9 cellular contexts compared by ENCODE assay signal in the genomic region with DNA sequence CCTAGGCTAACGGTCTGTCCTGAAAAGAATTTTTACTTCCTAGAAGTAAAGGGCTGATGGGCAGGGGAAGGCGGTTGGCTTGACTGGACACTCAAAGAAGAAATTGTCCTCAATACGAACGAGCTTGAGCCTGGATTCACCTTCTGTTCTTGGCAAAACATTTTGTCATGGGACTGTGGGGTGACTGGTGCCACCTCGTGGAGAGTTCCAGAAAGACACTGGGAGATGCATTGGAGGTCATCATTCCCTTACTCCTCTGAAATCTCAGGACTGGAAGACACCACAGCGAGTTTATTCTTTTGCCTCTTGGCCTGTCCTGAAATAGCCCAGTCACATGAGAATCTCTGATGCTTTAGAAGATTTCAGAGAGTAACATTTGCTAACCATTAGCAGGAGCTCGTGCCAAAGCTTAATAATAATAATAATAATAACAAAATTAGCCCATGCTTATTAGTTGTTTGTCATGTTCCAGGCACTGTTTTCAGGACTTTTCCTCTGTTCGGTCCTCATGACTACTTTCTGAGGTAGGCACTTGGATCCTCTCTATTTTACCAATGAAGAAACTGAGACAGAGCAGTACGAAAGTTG. TPM values are rescaled to one million over a fixed set of nuclear protein-coding genes. Genes with fewer than 3 reads are reported as not detected.
A peak's percentile ranks its signal among the peaks of the same experiment; 100 is the strongest.
DNase-seq lines count a peak whose midpoint lies in the region; ATAC-seq and TF ChIP-seq lines count a peak whose summit lies in the region.
"Had no signal": no experiment of that assay in that cellular context is flagged by ENCODE, and none has a peak within 500 bp of the region (broad histone marks: within the 10 kb centered on the region; RNA-seq: fewer than 3 reads in every experiment).

No MANE protein-coding gene starts in this region.

- WGBS in upper lobe of left lung, 2 donors = 44 to 45% methylated on average over 9 of the region's 9 CpGs

- no peak for TF ChIP-seq POLR2A in upper lobe of left lung (IDR thresholded peaks at IDR 0.05)

- TF ChIP-seq CTCF in CD14-positive monocyte (IDR thresholded peaks at IDR 0.05) (peak; percentile 80), fibroblast of lung (conservative IDR thresholded peaks at IDR 0.05 in 1 of 2, IDR thresholded peaks at IDR 0.05 in 1 of 2; ENCODE audit: low read depth in 1 of 2, low read length in 2 of 2) (peak; percentile 86 to 93), neural crest cell (conservative IDR thresholded peaks at IDR 0.05) (peak; percentile 81), upper lobe of left lung (IDR thresholded peaks at IDR 0.05) (peak; percentile 39 to 76 (median 61))
- peak; percentile 78 for TF ChIP-seq CTCF in activated CD8-positive, alpha-beta T cell treated with anti-CD3 and anti-CD28 coated beads for 36 hours (IDR thresholded peaks at IDR 0.05)

- no peak overlapping the region for H3K4me2 ChIP-seq in fibroblast of lung (ENCODE audit: extremely low read depth, insufficient read depth, low read length)

- peaks cover 4% of the 10 kb centered on the region for H3K4me1 Mint-ChIP-seq in CD14-positive monocyte
- H3K4me1 Mint-ChIP-seq in activated CD8-positive, alpha-beta T cell treated with anti-CD3 and anti-CD28 coated beads for 36 hours (ENCODE audit: low read depth) = peaks cover 11% of the 10 kb centered on the region
- H3K4me1 Mint-ChIP-seq in neural crest cell = peaks cover 3% of the 10 kb centered on the region

- H3K36me3 ChIP-seq in fibroblast of lung (ENCODE audit: control insufficient read depth, insufficient read depth, low read length) (no peaks in the 10 kb centered on the region), upper lobe of left lung (no peaks in the 10 kb centered on the region)

- H3K27me3 Mint-ChIP-seq in CD14-positive monocyte (ENCODE audit: low read depth in 3 of 3) (peaks cover 0 to 2% (median 1%) of the 10 kb centered on the region in 3 donors), neural crest cell (ENCODE audit: low read depth) (no peaks in the 10 kb centered on the region)
- H3K27me3 Mint-ChIP-seq in activated CD8-positive, alpha-beta T cell treated with anti-CD3 and anti-CD28 coated beads for 36 hours = no peaks in the 10 kb centered on the region
- H3K27me3 Mint-ChIP-seq: T-cell had no signal

- CTCF ChIA-PET in activated CD8-positive, alpha-beta T cell treated with anti-CD3 and anti-CD28 coated beads for 36 hours (lab: Charles Lee) = interaction anchor here (0.6 to 4.5 kb wide), 20 partner anchors 9 to 332 kb away, joined by 3 to 79 read pairs (median 3); a partner anchor contains a TSS

- H3K4me1 ChIP-seq in fibroblast of lung (ENCODE audit: control insufficient read depth, extremely low read depth, insufficient read depth, low read length) (no peaks in the 10 kb centered on the region), upper lobe of left lung (no peaks in the 10 kb centered on the region)

- H3K9me3 ChIP-seq in fibroblast of lung (ENCODE audit: control insufficient read depth, insufficient read depth, low read depth, low read length) (no peaks in the 10 kb centered on the region), upper lobe of left lung (peaks cover 6 to 14% (median 13%) of the 10 kb centered on the region in 4 donors)

- H4K20me1 ChIP-seq in fibroblast of lung (ENCODE audit: control insufficient read depth, extremely low read depth, insufficient read depth, low read length) = no peaks in the 10 kb centered on the region

- no peak for DNase-seq in CD14-positive monocyte (ENCODE audit: low spot score)
- peak; percentile 62 for DNase-seq in NCI-H460 (ENCODE audit: extremely low read depth, low read depth)
- DNase-seq in activated CD8-positive, alpha-beta T cell treated with anti-CD3 and anti-CD28 coated beads for 36 hours = peak; percentile 59
- DNase-seq in fibroblast of lung (ENCODE audit: low read depth in 2 of 2) = peak; percentile 53 to 80
- DNase-seq in neural crest cell (ENCODE audit: low read depth, low spot score) = peak; percentile 71
- peak in 1 of 2 donors; percentile 57 for DNase-seq in upper lobe of left lung

- H3K4me3 ChIP-seq in fibroblast of lung (replicated peaks in 1 of 4; ENCODE audit: control extremely low read depth in 1 of 4, insufficient read depth in 1 of 4, low read depth in 3 of 4, low read length in 4 of 4) = peak overlapping the region in 1 of 4 experiments; percentile 19
- no peak overlapping the region for H3K4me3 ChIP-seq in upper lobe of left lung

- peaks cover 7 to 8% of the 10 kb centered on the region in 2 donors for H3K36me3 Mint-ChIP-seq in CD14-positive monocyte
- peaks cover 23% of the 10 kb centered on the region for H3K36me3 Mint-ChIP-seq in activated CD8-positive, alpha-beta T cell treated with anti-CD3 and anti-CD28 coated beads for 36 hours (ENCODE audit: low read depth)
- peaks cover 18% of the 10 kb centered on the region for H3K36me3 Mint-ChIP-seq in neural crest cell (ENCODE audit: low read depth)

- peak; percentile 88 for ATAC-seq in GM18907 (IDR thresholded peaks at IDR 0.05; ENCODE audit: unreplicated experiment)
- ATAC-seq in HG03139 (IDR thresholded peaks at IDR 0.05; ENCODE audit: unreplicated experiment) = peak; percentile 81
- ATAC-seq in activated CD8-positive, alpha-beta T cell treated with anti-CD3 and anti-CD28 coated beads for 36 hours = peak; percentile 64
- ATAC-seq in upper lobe of left lung (ENCODE audit: low FRiP score in 2 of 2) = peak; percentile 74 to 88
- ATAC-seq: T-cell had no signal

- POLR2A ChIA-PET in activated CD8-positive, alpha-beta T cell treated with anti-CD3 and anti-CD28 coated beads for 36 hours (lab: Charles Lee) = no interaction called here

- no peaks in the 10 kb centered on the region for H3K79me2 ChIP-seq in fibroblast of lung (ENCODE audit: control insufficient read depth, insufficient read depth, low read length)

- intact Hi-C loops in CD14-positive monocyte (cut with micrococcal nuclease) = no loop called here
- intact Hi-C loops in activated CD8-positive, alpha-beta T cell treated with anti-CD3 and anti-CD28 coated beads for 36 hours (cut with micrococcal nuclease) = loop anchor here (5.0 to 10.0 kb wide), 2 partner anchors 54 to 282 kb away; no protein-coding TSS in a partner anchor

- H3K9me3 Mint-ChIP-seq in CD14-positive monocyte (peaks cover 10 to 24% (median 18%) of the 10 kb centered on the region in 7 donors), neural crest cell (peaks cover 5% of the 10 kb centered on the region)
- peaks cover 14% of the 10 kb centered on the region for H3K9me3 Mint-ChIP-seq in activated CD8-positive, alpha-beta T cell treated with anti-CD3 and anti-CD28 coated beads for 36 hours

- H2AFZ ChIP-seq in fibroblast of lung (ENCODE audit: low read length) = peak overlapping the region; percentile 27

- H3K4me3 Mint-ChIP-seq in CD14-positive monocyte (no peak overlapping the region), neural crest cell (no peak overlapping the region)
- no peak overlapping the region for H3K4me3 Mint-ChIP-seq in activated CD8-positive, alpha-beta T cell treated with anti-CD3 and anti-CD28 coated beads for 36 hours
- H3K4me3 Mint-ChIP-seq: T-cell had no signal

- H3K27me3 ChIP-seq in fibroblast of lung (ENCODE audit: control insufficient read depth, insufficient read depth, low read length) = no peaks in the 10 kb centered on the region
- no peaks in the 10 kb centered on the region for H3K27me3 ChIP-seq in upper lobe of left lung

- H3K27ac Mint-ChIP-seq in CD14-positive monocyte (no peak overlapping the region), neural crest cell (ENCODE audit: unreplicated experiment) (no peak overlapping the region)
- H3K27ac Mint-ChIP-seq in activated CD8-positive, alpha-beta T cell treated with anti-CD3 and anti-CD28 coated beads for 36 hours = no peak overlapping the region
- H3K27ac Mint-ChIP-seq: T-cell had no signal

- TF ChIP-seq EP300 in upper lobe of left lung (IDR thresholded peaks at IDR 0.05) = no peak

- H3K27ac ChIP-seq in fibroblast of lung (ENCODE audit: insufficient read depth, low read length) = no peak overlapping the region
- no peak overlapping the region for H3K27ac ChIP-seq in upper lobe of left lung

- no peak overlapping the region for H3K9ac ChIP-seq in fibroblast of lung (ENCODE audit: insufficient read depth, low read length)

RNA-seq across cellular contexts. Expression of a gene that starts 44.5 kb away (rescaled TPM):
- polyA plus RNA-seq in CD14-positive monocyte (under 1 TPM; 0.24 to 0.69 TPM), fibroblast of lung (1.4 and 2.9 TPM in 2 replicates)
- 6.9 and 9.1 TPM in 2 replicates for total RNA-seq in NCI-H460 (2014; rRNA removed; shearing (Covaris generic))
- 2.7 and 2.9 TPM in 2 replicates for polyA plus RNA-seq in NCI-H460 (2014; cell fraction: nucleus; rRNA removed)
- total RNA-seq in activated CD8-positive, alpha-beta T cell treated with anti-CD3 and anti-CD28 coated beads for 36 hours = 1 to 10 TPM; 4.4 to 5.3 TPM
- total RNA-seq in fibroblast of lung (2.8 and 3.9 TPM in 2 replicates), neural crest cell (5.9 and 7.9 TPM in 2 replicates), upper lobe of left lung (1 to 10 TPM in 4 of 6 donors, not detected in 2; 1.7 to 5.6 (median 2.7) TPM)
- 1.4 and 3.5 TPM in 2 replicates for polyA plus RNA-seq in fibroblast of lung (2012)
- 0.96 and 5.2 TPM in 2 replicates for polyA minus RNA-seq in fibroblast of lung (ENCODE audit: low replicate concordance)
